Comparison of ENCODE assay signal across 1 cellular context in genomic region chr12:63779498-63780481, GRCh38.
TF ChIP-seq lines count a peak whose summit lies in the region.

RXYLT1 (plus strand) TSS chr12:63779909; CDS start chr12:63779961, 52 bp downstream.

TF ChIP-seq in K562, 482 proteins besides CTCF, POLR2A, EP300 and RAD21 (continued from another document and continues in another):
- TF ChIP-seq ZBTB49 (CRISPR knock-in tag; IDR thresholded peaks at IDR 0.05; ENCODE audit: borderline replicate concordance) = no peak
- peak; percentile 78; the same call in 1 of the 2 replicates for TF ChIP-seq KLF13 (tag; IDR thresholded peaks at IDR 0.05; ENCODE audit: borderline replicate concordance, low read depth)
- TF ChIP-seq SREBF1 (IDR thresholded peaks at IDR 0.05; ENCODE audit: borderline replicate concordance, low read depth, low read length) = no peak
- peak; percentile 71 for TF ChIP-seq POLR2AphosphoS5 (IDR thresholded peaks at IDR 0.05; ENCODE audit: control insufficient read depth, insufficient read depth, low read depth, low read length)
- no peak for TF ChIP-seq TAF7 (tag; IDR thresholded peaks at IDR 0.05)
- TF ChIP-seq NRF1 (conservative IDR thresholded peaks at IDR 0.05 in 1 of 2, IDR thresholded peaks at IDR 0.05 in 1 of 2) = peak; percentile 50 to 56; a peak in 3 of 4 replicates
- TF ChIP-seq SIN3B (IDR thresholded peaks at IDR 0.05; ENCODE audit: low read depth) = peak; percentile 77
- TF ChIP-seq ZNF217 (CRISPR knock-in tag; IDR thresholded peaks at IDR 0.05) = no peak
- no peak for TF ChIP-seq PTBP1 (IDR thresholded peaks at IDR 0.05; ENCODE audit: low read depth, low read length)
- no peak for TF ChIP-seq KLF10 (CRISPR knock-in tag; IDR thresholded peaks at IDR 0.05)
- no peak for TF ChIP-seq HES1 (IDR thresholded peaks at IDR 0.05; ENCODE audit: low read depth)
- peak; percentile 69; the same call in 1 of the 2 replicates for TF ChIP-seq ZNF395 (CRISPR knock-in tag; IDR thresholded peaks at IDR 0.05)
- 0 out of 2 replicates have a peak, but pooled peaks have one; percentile 62 for TF ChIP-seq TFAP4 (CRISPR knock-in tag; IDR thresholded peaks at IDR 0.05; ENCODE audit: borderline replicate concordance)
- TF ChIP-seq FOXK1 (CRISPR knock-in tag; IDR thresholded peaks at IDR 0.05; ENCODE audit: borderline replicate concordance) = no peak
- TF ChIP-seq MAFF (IDR thresholded peaks at IDR 0.05; ENCODE audit: low read length) = no peak
- peak; percentile 49; the same call in 1 of the 2 replicates for TF ChIP-seq ETV1 (tag; conservative IDR thresholded peaks at IDR 0.05; ENCODE audit: low read depth)
- peak; percentile 81 for TF ChIP-seq HDAC2 (IDR thresholded peaks at IDR 0.05)
- TF ChIP-seq ZNF639 (CRISPR knock-in tag; conservative IDR thresholded peaks at IDR 0.05 in 1 of 2, IDR thresholded peaks at IDR 0.05 in 1 of 2) = peak in 1 of 2 experiments; percentile 42; a peak in 1 of 4 replicates
- TF ChIP-seq KDM1A (IDR thresholded peaks at IDR 0.05) = no peak
- no peak for TF ChIP-seq SIRT6 (IDR thresholded peaks at IDR 0.05; ENCODE audit: low read depth, low read length)
- no peak for TF ChIP-seq ESRRA (IDR thresholded peaks at IDR 0.05; ENCODE audit: borderline replicate concordance, low read depth)
- TF ChIP-seq RBBP5 (IDR thresholded peaks at IDR 0.05; ENCODE audit: borderline replicate concordance, insufficient read depth, low read length, poor library complexity, severe bottlenecking) = peak; percentile 86
- TF ChIP-seq CREB5 (CRISPR knock-in tag; IDR thresholded peaks at IDR 0.05) = no peak
- TF ChIP-seq ELF1 (tag; IDR thresholded peaks at IDR 0.05) = peak; percentile 74
- no peak for TF ChIP-seq ETV6 (IDR thresholded peaks at IDR 0.05; ENCODE audit: borderline replicate concordance in 1 of 2, low read depth in 2 of 2, low read length in 1 of 2)
- no peak for TF ChIP-seq ETV6 (CRISPR knock-in tag; IDR thresholded peaks at IDR 0.05; ENCODE audit: borderline replicate concordance)
- 0 out of 2 replicates have a peak, but pooled peaks have one; percentile 35 for TF ChIP-seq CBX1 (IDR thresholded peaks at IDR 0.05; ENCODE audit: low read depth)
- no peak; the same call in 1 of the 2 replicates for TF ChIP-seq GATAD2B (IDR thresholded peaks at IDR 0.05; ENCODE audit: borderline replicate concordance)
- no peak for TF ChIP-seq NR1H2 (CRISPR knock-in tag; IDR thresholded peaks at IDR 0.05)
- TF ChIP-seq ZNF75A (CRISPR knock-in tag; IDR thresholded peaks at IDR 0.05) = no peak
- no peak for TF ChIP-seq RAD51 (IDR thresholded peaks at IDR 0.05; ENCODE audit: borderline replicate concordance, low read depth)
- TF ChIP-seq TOE1 (IDR thresholded peaks at IDR 0.05; ENCODE audit: borderline replicate concordance) = peak; percentile 75; the same call in 1 of the 2 replicates
- no peak for TF ChIP-seq TOE1 (CRISPR knock-in tag; IDR thresholded peaks at IDR 0.05; ENCODE audit: borderline replicate concordance, low read depth)
- no peak for TF ChIP-seq NR2F6 (CRISPR knock-in tag; IDR thresholded peaks at IDR 0.05)
- no peak for TF ChIP-seq YBX1 (IDR thresholded peaks at IDR 0.05)
- 0 out of 2 replicates have a peak, but pooled peaks have one; percentile 73 for TF ChIP-seq PREB (CRISPR knock-in tag; IDR thresholded peaks at IDR 0.05)
- TF ChIP-seq ZNF175 (CRISPR knock-in tag; IDR thresholded peaks at IDR 0.05; ENCODE audit: low read depth) = no peak
- TF ChIP-seq CEBPB (tag; IDR thresholded peaks at IDR 0.05) = no peak
- no peak for TF ChIP-seq NFIC (IDR thresholded peaks at IDR 0.05)
- no peak for TF ChIP-seq SRSF9 (IDR thresholded peaks at IDR 0.05; ENCODE audit: borderline replicate concordance, low read depth, low read length)
- TF ChIP-seq GABPB1 (CRISPR knock-in tag; IDR thresholded peaks at IDR 0.05) = peak; percentile 52; the same call in 1 of the 2 replicates
- TF ChIP-seq PPARD (CRISPR knock-in tag; IDR thresholded peaks at IDR 0.05) = no peak
- TF ChIP-seq KLF1 (tag; IDR thresholded peaks at IDR 0.05) = 0 out of 2 replicates have a peak, but pooled peaks have one; percentile 36
- TF ChIP-seq RUNX1 (IDR thresholded peaks at IDR 0.05; ENCODE audit: low read depth) = no peak
- no peak for TF ChIP-seq FIP1L1 (IDR thresholded peaks at IDR 0.05; ENCODE audit: low read depth, low read length, poor library complexity, severe bottlenecking)
- no peak for TF ChIP-seq ZNF707 (CRISPR knock-in tag; conservative IDR thresholded peaks at IDR 0.05)
- TF ChIP-seq HNRNPUL1 (IDR thresholded peaks at IDR 0.05; ENCODE audit: low read length) = no peak
- peak; percentile 80 for TF ChIP-seq CREM (IDR thresholded peaks at IDR 0.05; ENCODE audit: low read depth)
- peak; percentile 77; the same call in 1 of the 2 replicates for TF ChIP-seq SMAD4 (CRISPR knock-in tag; conservative IDR thresholded peaks at IDR 0.05)
- TF ChIP-seq MLLT1 (IDR thresholded peaks at IDR 0.05) = no peak
- TF ChIP-seq ZFPM2 (CRISPR knock-in tag; IDR thresholded peaks at IDR 0.05) = no peak
- no peak for TF ChIP-seq COPS2 (conservative IDR thresholded peaks at IDR 0.05)
- no peak for TF ChIP-seq TAL1 (IDR thresholded peaks at IDR 0.05)
- TF ChIP-seq MXI1 (IDR thresholded peaks at IDR 0.05; ENCODE audit: low read depth, low read length) = peak; percentile 90
- TF ChIP-seq HMBOX1 (IDR thresholded peaks at IDR 0.05) = no peak
- TF ChIP-seq C11orf30 (IDR thresholded peaks at IDR 0.05; ENCODE audit: low read depth) = peak; percentile 64
- peak; percentile 96 for TF ChIP-seq NKRF (IDR thresholded peaks at IDR 0.05; ENCODE audit: borderline replicate concordance)
- TF ChIP-seq KDM5B (IDR thresholded peaks at IDR 0.05; ENCODE audit: insufficient replicate concordance, low read depth, low read length) = peak; percentile 79
- no peak for TF ChIP-seq HDGF (IDR thresholded peaks at IDR 0.05)
- TF ChIP-seq E2F6 (IDR thresholded peaks at IDR 0.05; ENCODE audit: borderline replicate concordance in 1 of 2, extremely low read depth in 1 of 2, insufficient read depth in 1 of 2, insufficient read length in 1 of 2, low read depth in 1 of 2, low read length in 1 of 2, poor library complexity in 1 of 2, severe bottlenecking in 1 of 2) = peak; percentile 69 to 70
